In genomic region chr1:9282436-9282955, GRCh38 we compare ENCODE assay signal across 23 cellular contexts. TPM values are rescaled to one million over a fixed set of nuclear protein-coding genes. Genes with fewer than 3 reads are reported as not detected.
DNase-seq lines count a peak whose midpoint lies in the region; ATAC-seq and TF ChIP-seq lines count a peak whose summit lies in the region.
"Had no signal": no experiment of that assay in that cellular context is flagged by ENCODE, and none has a peak within 500 bp of the region (broad histone marks: within the 10 kb centered on the region; RNA-seq: fewer than 3 reads in every experiment).

No MANE protein-coding gene starts in this region.

- WGBS in neuronal stem cell (ENCODE audit: extremely low coverage in 2 of 2, insufficient read length in 2 of 2, insufficient replicate concordance in 1 of 2), 2 donors, result no CpG with 5 or more reads among the region's 4 CpGs

- H2AFZ ChIP-seq in neuronal stem cell (ENCODE audit: low read length), result no peak overlapping the region

- no peak overlapping the region for H2BK15ac ChIP-seq in neuronal stem cell (ENCODE audit: low read length)

- peaks cover 75% of the 10 kb centered on the region for H3K4me1 Mint-ChIP-seq in activated naive CD4-positive, alpha-beta T cell treated with anti-CD3 and anti-CD28 coated beads, Interleukin-2, amount 10 ng/mL, durations not matched to agents 7 days and 5 days
- peaks cover 32% of the 10 kb centered on the region for H3K4me1 Mint-ChIP-seq in activated naive CD4-positive, alpha-beta T cell treated with anti-CD3 and anti-CD28 coated beads for 36 hours (ENCODE audit: low read depth)
- peaks cover 34% of the 10 kb centered on the region for H3K4me1 Mint-ChIP-seq in activated T-helper 17 cell treated with anti-CD3 and anti-CD28 coated beads, Interleukin-2, amount 50 U/mL, for 72 hours
- H3K4me1 Mint-ChIP-seq in activated T-cell treated with anti-CD3 and anti-CD28 coated beads, Interleukin-2, amount 50 U/mL, for 72 hours (ENCODE audit: low read depth), result peaks cover 56% of the 10 kb centered on the region
- H3K4me1 Mint-ChIP-seq in naive thymus-derived CD8-positive, alpha-beta T cell, result peaks cover 15 to 59% (median 50%) of the 10 kb centered on the region in 4 donors

- H3K4me3 Mint-ChIP-seq in activated naive CD4-positive, alpha-beta T cell treated with anti-CD3 and anti-CD28 coated beads, Interleukin-2, amount 10 ng/mL, durations not matched to agents 7 days and 5 days, result no peak overlapping the region
- H3K4me3 Mint-ChIP-seq in activated naive CD4-positive, alpha-beta T cell treated with anti-CD3 and anti-CD28 coated beads for 36 hours, result no peak overlapping the region
- H3K4me3 Mint-ChIP-seq in activated T-helper 17 cell treated with anti-CD3 and anti-CD28 coated beads, Interleukin-2, amount 50 U/mL, for 72 hours, result peak overlapping the region; percentile 20
- H3K4me3 Mint-ChIP-seq in activated T-cell treated with anti-CD3 and anti-CD28 coated beads, Interleukin-2, amount 50 U/mL, for 72 hours, result no peak overlapping the region
- H3K4me3 Mint-ChIP-seq in naive thymus-derived CD8-positive, alpha-beta T cell, result peak overlapping the region in 1 of 10 donors; percentile 14
- H3K4me3 Mint-ChIP-seq: B cell; dendritic cell treated with granulocyte-macrophage colony-stimulating factor and Interleukin-4, amounts not matched to agents 40 ng/mL and 50 ng/mL, for 4 days had no signal

- CTCF ChIA-PET in activated naive CD4-positive, alpha-beta T cell treated with anti-CD3 and anti-CD28 coated beads, Interleukin-2, amount 10 ng/mL, durations not matched to agents 7 days and 5 days (lab: Charles Lee), result interaction anchor here (0.9 to 3.8 kb wide), 3 partner anchors 13 to 80 kb away, joined by 3 to 15 read pairs (median 3); no protein-coding TSS in a partner anchor
- CTCF ChIA-PET in activated naive CD4-positive, alpha-beta T cell treated with anti-CD3 and anti-CD28 coated beads for 36 hours (lab: Charles Lee), result interaction anchor here (1.0 to 1.6 kb wide), 2 partner anchors 7 to 211 kb away, joined by 3 to 8 read pairs; no protein-coding TSS in a partner anchor

- H2BK120ac ChIP-seq in neuronal stem cell (ENCODE audit: low read depth, low read length), result no peak overlapping the region

- H2BK5ac ChIP-seq in neuronal stem cell (ENCODE audit: low read length), result no peak overlapping the region

- H3K9ac ChIP-seq in neuronal stem cell (ENCODE audit: low read depth, low read length, poor library complexity), result no peak overlapping the region

- peak overlapping the region; percentile 58 for H3K27ac ChIP-seq in KOPT-K1 (ENCODE audit: low read depth, low read length, poor library complexity, severe bottlenecking)
- H3K27ac ChIP-seq in neuronal stem cell (replicated peaks; ENCODE audit: low read length), result no peak overlapping the region
- no peak overlapping the region for H3K27ac ChIP-seq in uterus
- H3K27ac ChIP-seq: SK-N-MC had no signal

- TF ChIP-seq POLR2A in uterus (IDR thresholded peaks at IDR 0.05), result no peak

- H3K18ac ChIP-seq in neuronal stem cell (ENCODE audit: low read length), result no peak overlapping the region

- no peak overlapping the region for H4K91ac ChIP-seq in neuronal stem cell (ENCODE audit: low read depth, low read length, poor library complexity)

- H3K23ac ChIP-seq in neuronal stem cell (ENCODE audit: low read depth, low read length, poor library complexity), result no peak overlapping the region

- H3K36me3 Mint-ChIP-seq in activated naive CD4-positive, alpha-beta T cell treated with anti-CD3 and anti-CD28 coated beads, Interleukin-2, amount 10 ng/mL, durations not matched to agents 7 days and 5 days, result peaks cover 23% of the 10 kb centered on the region
- no peaks in the 10 kb centered on the region for H3K36me3 Mint-ChIP-seq in activated naive CD4-positive, alpha-beta T cell treated with anti-CD3 and anti-CD28 coated beads for 36 hours (ENCODE audit: low read depth)
- no peaks in the 10 kb centered on the region for H3K36me3 Mint-ChIP-seq in activated T-helper 17 cell treated with anti-CD3 and anti-CD28 coated beads, Interleukin-2, amount 50 U/mL, for 72 hours (ENCODE audit: low read depth)
- peaks cover 3 to 8% of the 10 kb centered on the region in 2 donors for H3K36me3 Mint-ChIP-seq in activated T-cell treated with anti-CD3 and anti-CD28 coated beads, Interleukin-2, amount 50 U/mL, for 72 hours (ENCODE audit: insufficient read depth in 2 of 2)
- no peaks in the 10 kb centered on the region for H3K36me3 Mint-ChIP-seq in naive thymus-derived CD8-positive, alpha-beta T cell

- no peak overlapping the region for H2BK12ac ChIP-seq in neuronal stem cell (ENCODE audit: low read length)

- H3K4me1 ChIP-seq in neuronal stem cell (ENCODE audit: control insufficient read depth in 2 of 2, insufficient read depth in 1 of 2, low read depth in 1 of 2, low read length in 2 of 2) (peaks cover 6 to 12% of the 10 kb centered on the region in 2 donors), uterus (no peaks in the 10 kb centered on the region)

- H3K4ac ChIP-seq in neuronal stem cell (ENCODE audit: low read length), result no peak overlapping the region

- peaks cover 36% of the 10 kb centered on the region for H3K9me3 Mint-ChIP-seq in activated naive CD4-positive, alpha-beta T cell treated with anti-CD3 and anti-CD28 coated beads, Interleukin-2, amount 10 ng/mL, durations not matched to agents 7 days and 5 days
- H3K9me3 Mint-ChIP-seq in activated naive CD4-positive, alpha-beta T cell treated with anti-CD3 and anti-CD28 coated beads for 36 hours, result peaks cover 9% of the 10 kb centered on the region
- no peaks in the 10 kb centered on the region for H3K9me3 Mint-ChIP-seq in activated T-helper 17 cell treated with anti-CD3 and anti-CD28 coated beads, Interleukin-2, amount 50 U/mL, for 72 hours
- peaks cover 2 to 3% of the 10 kb centered on the region in 2 donors for H3K9me3 Mint-ChIP-seq in activated T-cell treated with anti-CD3 and anti-CD28 coated beads, Interleukin-2, amount 50 U/mL, for 72 hours
- peaks cover 0 to 15% (median 3%) of the 10 kb centered on the region in 9 donors for H3K9me3 Mint-ChIP-seq in naive thymus-derived CD8-positive, alpha-beta T cell
- H3K9me3 Mint-ChIP-seq: dendritic cell treated with granulocyte-macrophage colony-stimulating factor and Interleukin-4, amounts not matched to agents 40 ng/mL and 50 ng/mL, for 4 days had no signal

- H3K4me3 ChIP-seq in neuronal stem cell (ENCODE audit: low read length in 2 of 2), result no peak overlapping the region
- H3K4me3 ChIP-seq in uterus, result no peak overlapping the region
- H3K4me3 ChIP-seq: SK-N-MC, smooth muscle cell had no signal

- H3K79me1 ChIP-seq in neuronal stem cell (ENCODE audit: low read depth, low read length), result no peaks in the 10 kb centered on the region

- H3K27me3 ChIP-seq in neuronal stem cell (ENCODE audit: control insufficient read depth in 3 of 3, insufficient read depth in 3 of 3, low read depth in 1 of 3, low read length in 3 of 3), result peaks cover 0 to 31% (median 0%) of the 10 kb centered on the region in 3 experiments
- no peaks in the 10 kb centered on the region for H3K27me3 ChIP-seq in uterus

- peak overlapping the region; percentile 87 for H3K27ac Mint-ChIP-seq in activated naive CD4-positive, alpha-beta T cell treated with anti-CD3 and anti-CD28 coated beads, Interleukin-2, amount 10 ng/mL, durations not matched to agents 7 days and 5 days
- no peak overlapping the region for H3K27ac Mint-ChIP-seq in activated naive CD4-positive, alpha-beta T cell treated with anti-CD3 and anti-CD28 coated beads for 36 hours
- H3K27ac Mint-ChIP-seq in activated T-helper 17 cell treated with anti-CD3 and anti-CD28 coated beads, Interleukin-2, amount 50 U/mL, for 72 hours, result peak overlapping the region; percentile 59
- H3K27ac Mint-ChIP-seq in activated T-cell treated with anti-CD3 and anti-CD28 coated beads, Interleukin-2, amount 50 U/mL, for 72 hours, result no peak overlapping the region
- peak overlapping the region in 4 of 10 donors; percentile 8 to 72 (median 36) for H3K27ac Mint-ChIP-seq in naive thymus-derived CD8-positive, alpha-beta T cell
- H3K27ac Mint-ChIP-seq: B cell; dendritic cell treated with granulocyte-macrophage colony-stimulating factor and Interleukin-4, amounts not matched to agents 40 ng/mL and 50 ng/mL, for 4 days had no signal

- H3K36me3 ChIP-seq in KOPT-K1 (ENCODE audit: insufficient read depth, low read length) (no peaks in the 10 kb centered on the region), neuronal stem cell (replicated peaks in 1 of 2; ENCODE audit: control insufficient read depth in 2 of 2, insufficient read depth in 2 of 2, low read length in 2 of 2) (no peaks in the 10 kb centered on the region), uterus (no peaks in the 10 kb centered on the region)

- ATAC-seq in activated T-helper 17 cell treated with anti-CD3 and anti-CD28 coated beads, Interleukin-2, amount 50 U/mL, for 72 hours (replicated peaks), result no peak
- ATAC-seq in activated T-cell treated with anti-CD3 and anti-CD28 coated beads, Interleukin-2, amount 50 U/mL, for 72 hours (replicated peaks in 1 of 2), result no peak
- ATAC-seq in naive thymus-derived CD8-positive, alpha-beta T cell, result no peak

- H2AK5ac ChIP-seq in neuronal stem cell (ENCODE audit: low read depth, low read length), result peak overlapping the region; percentile 72

- H3K14ac ChIP-seq in neuronal stem cell (ENCODE audit: low read length), result no peak overlapping the region

- DNase-seq in activated naive CD4-positive, alpha-beta T cell treated with anti-CD3 and anti-CD28 coated beads, Interleukin-2, amount 10 ng/mL, durations not matched to agents 7 days and 5 days, result no peak
- DNase-seq in activated naive CD4-positive, alpha-beta T cell treated with anti-CD3 and anti-CD28 coated beads for 36 hours, result no peak
- DNase-seq in neuronal stem cell (ENCODE audit: low spot score) (no peak), uterus (no peak)
- DNase-seq in activated T-cell treated with anti-CD3 and anti-CD28 coated beads, Interleukin-2, amount 50 U/mL, for 72 hours, result no peak
- DNase-seq in naive thymus-derived CD8-positive, alpha-beta T cell, result no peak
- DNase-seq: activated CD4-positive, alpha-beta T cell treated with anti-CD3 and anti-CD28 coated beads, Interleukin-2, amount 50 U/mL, for 1 hour; activated naive CD4-positive, alpha-beta T cell treated with anti-CD3 and anti-CD28 coated beads, Interleukin-2, amount 50 U/mL, for 16 hours; anterior cingulate cortex; DMS79 treated with DMSO at 0.1 percent for 48 hours; Karpas-422; kidney glomerular epithelial cell; NCI-H1092; NCI-H2029 treated with DMSO at 0.1 percent for 48 hours; NCI-H345; NCI-H748 treated with DMSO at 0.1 percent for 48 hours; stimulated activated naive CD4-positive, alpha-beta T cell had no signal

- POLR2A ChIA-PET in naive thymus-derived CD8-positive, alpha-beta T cell (lab: Charles Lee), result no interaction called here

- TF ChIP-seq CTCF in uterus (IDR thresholded peaks at IDR 0.05), result no peak

- H4K8ac ChIP-seq in neuronal stem cell (ENCODE audit: low read depth, low read length), result no peak overlapping the region

- H3K9me3 ChIP-seq in KOPT-K1 (ENCODE audit: insufficient read depth, low read length, poor library complexity, severe bottlenecking) (peaks cover 16% of the 10 kb centered on the region), neuronal stem cell (replicated peaks in 1 of 2; ENCODE audit: control insufficient read depth in 2 of 2, insufficient read depth in 1 of 2, low read depth in 1 of 2, low read length in 2 of 2) (peaks cover 0 to 3% of the 10 kb centered on the region in 2 donors), uterus (peaks cover 0 to 8% of the 10 kb centered on the region in 2 donors)

- peaks cover 36% of the 10 kb centered on the region for H3K27me3 Mint-ChIP-seq in activated naive CD4-positive, alpha-beta T cell treated with anti-CD3 and anti-CD28 coated beads, Interleukin-2, amount 10 ng/mL, durations not matched to agents 7 days and 5 days
- no peaks in the 10 kb centered on the region for H3K27me3 Mint-ChIP-seq in activated naive CD4-positive, alpha-beta T cell treated with anti-CD3 and anti-CD28 coated beads for 36 hours (ENCODE audit: low read depth)
- no peaks in the 10 kb centered on the region for H3K27me3 Mint-ChIP-seq in activated T-helper 17 cell treated with anti-CD3 and anti-CD28 coated beads, Interleukin-2, amount 50 U/mL, for 72 hours
- no peaks in the 10 kb centered on the region for H3K27me3 Mint-ChIP-seq in activated T-cell treated with anti-CD3 and anti-CD28 coated beads, Interleukin-2, amount 50 U/mL, for 72 hours (ENCODE audit: low read depth)
- H3K27me3 Mint-ChIP-seq in naive thymus-derived CD8-positive, alpha-beta T cell, result peaks cover 0 to 4% (median 3%) of the 10 kb centered on the region in 5 donors

- H3K4me2 ChIP-seq in neuronal stem cell (ENCODE audit: insufficient read depth, low read length, poor library complexity, severe bottlenecking), result no peak overlapping the region

- intact Hi-C loops in activated naive CD4-positive, alpha-beta T cell treated with anti-CD3 and anti-CD28 coated beads for 36 hours (cut with micrococcal nuclease), result no loop called here
- intact Hi-C loops in uterus (cut with DNase I; ENCODE audit: low total_unique reads), result loop anchor here (10.0 kb wide), 1 partner anchor 172 kb away; no protein-coding TSS in a partner anchor

RNA-seq across cellular contexts. Expression of gene SPSB1, which starts 10.2 kb away (rescaled TPM):
- 1 to 10 TPM; 4.8 to 5.0 TPM for total RNA-seq in activated naive CD4-positive, alpha-beta T cell treated with anti-CD3 and anti-CD28 coated beads for 36 hours
- total RNA-seq in activated T-helper 17 cell treated with anti-CD3 and anti-CD28 coated beads, Interleukin-2, amount 50 U/mL, for 72 hours, result 10 to 100 TPM in 1 of 2 donors, 1 to 10 TPM in 1; 8.1 to 14.4 TPM
- 5.2 TPM for polyA plus RNA-seq in neuronal stem cell (2013, experiment 1 of 2)
- polyA plus RNA-seq in neuronal stem cell (2013, experiment 2 of 2), result 5.1 TPM
- total RNA-seq in uterus, result 10 to 100 TPM; 12.3 to 29.6 (median 20.7) TPM
- total RNA-seq in activated T-cell treated with anti-CD3 and anti-CD28 coated beads, Interleukin-2, amount 50 U/mL, for 72 hours, result 10 to 100 TPM; 12.2 to 15.6 TPM
- 1 to 10 TPM; 1.5 TPM for total RNA-seq in naive thymus-derived CD8-positive, alpha-beta T cell
- polyA plus RNA-seq in naive thymus-derived CD8-positive, alpha-beta T cell, result 1 to 10 TPM in 2 of 3 donors, under 1 TPM in 1; 0.44 to 1.7 (median 1.2) TPM

RNA-seq across cellular contexts. Expression of gene H6PD, which starts 47.9 kb away (rescaled TPM):
- total RNA-seq in activated naive CD4-positive, alpha-beta T cell treated with anti-CD3 and anti-CD28 coated beads for 36 hours, result 1 to 10 TPM; 7.8 to 8.3 TPM
- total RNA-seq in activated T-helper 17 cell treated with anti-CD3 and anti-CD28 coated beads, Interleukin-2, amount 50 U/mL, for 72 hours, result 10 to 100 TPM in 1 of 2 donors, 1 to 10 TPM in 1; 9.3 to 12.8 TPM
- 14.1 TPM for polyA plus RNA-seq in neuronal stem cell (2013, experiment 1 of 2)
- polyA plus RNA-seq in neuronal stem cell (2013, experiment 2 of 2), result 15.0 TPM
- 100 to 1,000 TPM in 1 of 4 donors, 10 to 100 TPM in 3; 28.4 to 107 (median 49.7) TPM for total RNA-seq in uterus
- 10 to 100 TPM; 20.2 to 21.0 TPM for total RNA-seq in activated T-cell treated with anti-CD3 and anti-CD28 coated beads, Interleukin-2, amount 50 U/mL, for 72 hours
- total RNA-seq in naive thymus-derived CD8-positive, alpha-beta T cell, result 10 to 100 TPM; 18.7 to 18.9 TPM
- polyA plus RNA-seq in naive thymus-derived CD8-positive, alpha-beta T cell, result 10 to 100 TPM in 2 of 3 donors, 1 to 10 TPM in 1; 8.5 to 14.9 (median 11.0) TPM

Comparison
In these comparisons a context has a peak if more than half of its experiments do, and no peak if none do; other contexts are left out.
1. H3K27ac Mint-ChIP-seq: peak in activated naive CD4-positive, alpha-beta T cell treated with anti-CD3 and anti-CD28 coated beads, Interleukin-2, amount 10 ng/mL, durations not matched to agents 7 days and 5 days (single experiment) and activated T-helper 17 cell treated with anti-CD3 and anti-CD28 coated beads, Interleukin-2, amount 50 U/mL, for 72 hours (single experiment); none in activated naive CD4-positive, alpha-beta T cell treated with anti-CD3 and anti-CD28 coated beads for 36 hours (single experiment) and activated T-cell treated with anti-CD3 and anti-CD28 coated beads, Interleukin-2, amount 50 U/mL, for 72 hours (single experiment).